In the genomic region with DNA sequence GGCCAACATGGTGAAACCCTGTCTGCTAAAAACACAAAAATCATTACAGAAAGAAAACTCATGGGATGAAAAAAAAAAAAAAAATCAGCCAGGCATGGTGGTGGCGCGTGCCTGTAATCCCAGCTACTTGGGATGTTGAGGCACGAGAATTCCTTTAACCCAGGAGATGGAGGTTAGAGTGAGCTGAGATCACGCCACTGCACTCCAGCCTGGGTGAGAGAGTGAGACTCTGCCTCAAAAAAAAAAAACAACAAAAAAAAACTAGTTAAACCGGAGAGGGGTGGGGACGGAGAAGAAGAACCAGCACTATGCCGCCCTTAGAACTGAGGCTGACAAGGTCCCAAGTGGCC, we compare ENCODE assay signal across 1 cellular context.
TF ChIP-seq lines count a peak whose summit lies in the region.

No MANE protein-coding gene starts in this region.

TF ChIP-seq in GM12878, 131 proteins besides CTCF, POLR2A, EP300 and RAD21:
- TF ChIP-seq, protein P1, sequence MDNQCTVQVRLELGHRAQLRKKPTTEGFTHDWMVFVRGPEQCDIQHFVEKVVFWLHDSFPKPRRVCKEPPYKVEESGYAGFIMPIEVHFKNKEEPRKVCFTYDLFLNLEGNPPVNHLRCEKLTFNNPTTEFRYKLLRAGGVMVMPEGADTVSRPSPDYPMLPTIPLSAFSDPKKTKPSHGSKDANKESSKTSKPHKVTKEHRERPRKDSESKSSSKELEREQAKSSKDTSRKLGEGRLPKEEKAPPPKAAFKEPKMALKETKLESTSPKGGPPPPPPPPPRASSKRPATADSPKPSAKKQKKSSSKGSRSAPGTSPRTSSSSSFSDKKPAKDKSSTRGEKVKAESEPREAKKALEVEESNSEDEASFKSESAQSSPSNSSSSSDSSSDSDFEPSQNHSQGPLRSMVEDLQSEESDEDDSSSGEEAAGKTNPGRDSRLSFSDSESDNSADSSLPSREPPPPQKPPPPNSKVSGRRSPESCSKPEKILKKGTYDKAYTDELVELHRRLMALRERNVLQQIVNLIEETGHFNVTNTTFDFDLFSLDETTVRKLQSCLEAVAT (IDR thresholded peaks at IDR 0.05) = peak; percentile 41; the same call in 1 of the 2 replicates
- TF ChIP-seq KLF5 (IDR thresholded peaks at IDR 0.05; ENCODE audit: partially characterized antibody) (no peak), TBL1XR1 (IDR thresholded peaks at IDR 0.05; ENCODE audit: low read depth, low read length) (no peak), NBN (IDR thresholded peaks at IDR 0.05) (0 out of 2 replicates have a peak, but pooled peaks have one; percentile 19), YBX1 (IDR thresholded peaks at IDR 0.05) (no peak)
- TF ChIP-seq, protein P2, sequence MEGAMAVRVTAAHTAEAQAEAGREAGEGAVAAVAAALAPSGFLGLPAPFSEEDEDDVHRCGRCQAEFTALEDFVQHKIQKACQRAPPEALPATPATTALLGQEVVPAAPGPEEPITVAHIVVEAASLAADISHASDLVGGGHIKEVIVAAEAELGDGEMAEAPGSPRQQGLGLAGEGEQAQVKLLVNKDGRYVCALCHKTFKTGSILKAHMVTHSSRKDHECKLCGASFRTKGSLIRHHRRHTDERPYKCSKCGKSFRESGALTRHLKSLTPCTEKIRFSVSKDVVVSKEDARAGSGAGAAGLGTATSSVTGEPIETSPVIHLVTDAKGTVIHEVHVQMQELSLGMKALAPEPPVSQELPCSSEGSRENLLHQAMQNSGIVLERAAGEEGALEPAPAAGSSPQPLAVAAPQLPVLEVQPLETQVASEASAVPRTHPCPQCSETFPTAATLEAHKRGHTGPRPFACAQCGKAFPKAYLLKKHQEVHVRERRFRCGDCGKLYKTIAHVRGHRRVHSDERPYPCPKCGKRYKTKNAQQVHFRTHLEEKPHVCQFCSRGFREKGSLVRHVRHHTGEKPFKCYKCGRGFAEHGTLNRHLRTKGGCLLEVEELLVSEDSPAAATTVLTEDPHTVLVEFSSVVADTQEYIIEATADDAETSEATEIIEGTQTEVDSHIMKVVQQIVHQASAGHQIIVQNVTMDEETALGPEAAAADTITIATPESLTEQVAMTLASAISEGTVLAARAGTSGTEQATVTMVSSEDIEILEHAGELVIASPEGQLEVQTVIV (IDR thresholded peaks at IDR 0.05; ENCODE audit: borderline replicate concordance, partially characterized antibody) = no peak
- TF ChIP-seq, protein P3, sequence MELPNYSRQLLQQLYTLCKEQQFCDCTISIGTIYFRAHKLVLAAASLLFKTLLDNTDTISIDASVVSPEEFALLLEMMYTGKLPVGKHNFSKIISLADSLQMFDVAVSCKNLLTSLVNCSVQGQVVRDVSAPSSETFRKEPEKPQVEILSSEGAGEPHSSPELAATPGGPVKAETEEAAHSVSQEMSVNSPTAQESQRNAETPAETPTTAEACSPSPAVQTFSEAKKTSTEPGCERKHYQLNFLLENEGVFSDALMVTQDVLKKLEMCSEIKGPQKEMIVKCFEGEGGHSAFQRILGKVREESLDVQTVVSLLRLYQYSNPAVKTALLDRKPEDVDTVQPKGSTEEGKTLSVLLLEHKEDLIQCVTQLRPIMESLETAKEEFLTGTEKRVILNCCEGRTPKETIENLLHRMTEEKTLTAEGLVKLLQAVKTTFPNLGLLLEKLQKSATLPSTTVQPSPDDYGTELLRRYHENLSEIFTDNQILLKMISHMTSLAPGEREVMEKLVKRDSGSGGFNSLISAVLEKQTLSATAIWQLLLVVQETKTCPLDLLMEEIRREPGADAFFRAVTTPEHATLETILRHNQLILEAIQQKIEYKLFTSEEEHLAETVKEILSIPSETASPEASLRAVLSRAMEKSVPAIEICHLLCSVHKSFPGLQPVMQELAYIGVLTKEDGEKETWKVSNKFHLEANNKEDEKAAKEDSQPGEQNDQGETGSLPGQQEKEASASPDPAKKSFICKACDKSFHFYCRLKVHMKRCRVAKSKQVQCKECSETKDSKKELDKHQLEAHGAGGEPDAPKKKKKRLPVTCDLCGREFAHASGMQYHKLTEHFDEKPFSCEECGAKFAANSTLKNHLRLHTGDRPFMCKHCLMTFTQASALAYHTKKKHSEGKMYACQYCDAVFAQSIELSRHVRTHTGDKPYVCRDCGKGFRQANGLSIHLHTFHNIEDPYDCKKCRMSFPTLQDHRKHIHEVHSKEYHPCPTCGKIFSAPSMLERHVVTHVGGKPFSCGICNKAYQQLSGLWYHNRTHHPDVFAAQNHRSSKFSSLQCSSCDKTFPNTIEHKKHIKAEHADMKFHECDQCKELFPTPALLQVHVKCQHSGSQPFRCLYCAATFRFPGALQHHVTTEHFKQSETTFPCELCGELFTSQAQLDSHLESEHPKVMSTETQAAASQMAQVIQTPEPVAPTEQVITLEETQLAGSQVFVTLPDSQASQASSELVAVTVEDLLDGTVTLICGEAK (IDR thresholded peaks at IDR 0.05; ENCODE audit: borderline replicate concordance) = no peak; the same call in 1 of the 2 replicates
TF ChIP-seq in GM12878: peak in this region for 2.
